In genomic region chr19:47494211-47494547, GRCh38 we compare ENCODE assay signal across 19 cellular contexts. TPM values are rescaled to one million over a fixed set of nuclear protein-coding genes. Genes with fewer than 3 reads are reported as not detected.
"Had no signal": no experiment of that assay in that cellular context is flagged by ENCODE, and none has a peak within 500 bp of the region (broad histone marks: within the 10 kb centered on the region; RNA-seq: fewer than 3 reads in every experiment).

No MANE protein-coding gene starts in this region.

- H3K9me3 ChIP-seq: left lung, tibial nerve, vagina had no signal

- ATAC-seq: activated CD4-positive, alpha-beta T cell treated with anti-CD3 and anti-CD28 coated beads for 36 hours; activated naive CD4-positive, alpha-beta T cell treated with anti-CD3 and anti-CD28 coated beads, Interleukin-2, amount 50 U/mL, for 72 hours; foreskin keratinocyte; left lung; stimulated activated naive CD8-positive, alpha-beta T cell treated with anti-CD3 and anti-CD28 coated beads, Interleukin-15, Interleukin-2, amounts not matched to agents 100 U/mL and 50 U/mL, for 24 hours had no signal

- H3K27ac ChIP-seq: cardiac muscle cell, foreskin keratinocyte, left lung, tibial nerve, vagina had no signal

- DNase-seq: activated CD4-positive, alpha-beta memory T cell treated with anti-CD3 and anti-CD28 coated beads for 36 hours; activated CD4-positive, alpha-beta T cell treated with anti-CD3 and anti-CD28 coated beads for 36 hours; activated gamma-delta T cell treated with Interleukin-2 at 50 U/mL for 16 hours; activated T-cell treated with anti-CD3 and anti-CD28 coated beads for 4 hours; amniotic stem cell; foreskin keratinocyte; kidney; naive B cell; stimulated activated naive CD8-positive, alpha-beta T cell treated with anti-CD3 and anti-CD28 coated beads, Interleukin-15, Interleukin-2, amounts not matched to agents 100 U/mL and 50 U/mL, for 24 hours; T-helper 2 cell had no signal

- H3K4me1 ChIP-seq: foreskin keratinocyte, left lung had no signal

- H3K4me3 ChIP-seq: cardiac muscle cell, left lung, skin epidermis, tibial nerve, vagina had no signal

- H3K27me3 ChIP-seq: cardiac muscle cell, foreskin keratinocyte, left lung, tibial nerve, vagina had no signal

RNA-seq across cellular contexts. Expression of gene SLC8A2, which starts 22.5 kb away (rescaled TPM):
- total RNA-seq: activated T-helper 1 cell treated with anti-CD3 and anti-CD28 coated beads, Interleukin-12 subunit alpha, Interleukin-12 subunit beta, Interleukin-2, Interleukin-4 antibody, amounts not matched to agents 30 ng/mL and 10 ng/mL and 1 ng/mL, durations not matched to agents 14 hours and 24 hours and 36 hours; epithelial cell of proximal tubule; tibial nerve had no signal
- polyA plus RNA-seq: fibroblast of lung had no signal
